Comparison of ENCODE assay signal across 8 cellular contexts in the genomic region with DNA sequence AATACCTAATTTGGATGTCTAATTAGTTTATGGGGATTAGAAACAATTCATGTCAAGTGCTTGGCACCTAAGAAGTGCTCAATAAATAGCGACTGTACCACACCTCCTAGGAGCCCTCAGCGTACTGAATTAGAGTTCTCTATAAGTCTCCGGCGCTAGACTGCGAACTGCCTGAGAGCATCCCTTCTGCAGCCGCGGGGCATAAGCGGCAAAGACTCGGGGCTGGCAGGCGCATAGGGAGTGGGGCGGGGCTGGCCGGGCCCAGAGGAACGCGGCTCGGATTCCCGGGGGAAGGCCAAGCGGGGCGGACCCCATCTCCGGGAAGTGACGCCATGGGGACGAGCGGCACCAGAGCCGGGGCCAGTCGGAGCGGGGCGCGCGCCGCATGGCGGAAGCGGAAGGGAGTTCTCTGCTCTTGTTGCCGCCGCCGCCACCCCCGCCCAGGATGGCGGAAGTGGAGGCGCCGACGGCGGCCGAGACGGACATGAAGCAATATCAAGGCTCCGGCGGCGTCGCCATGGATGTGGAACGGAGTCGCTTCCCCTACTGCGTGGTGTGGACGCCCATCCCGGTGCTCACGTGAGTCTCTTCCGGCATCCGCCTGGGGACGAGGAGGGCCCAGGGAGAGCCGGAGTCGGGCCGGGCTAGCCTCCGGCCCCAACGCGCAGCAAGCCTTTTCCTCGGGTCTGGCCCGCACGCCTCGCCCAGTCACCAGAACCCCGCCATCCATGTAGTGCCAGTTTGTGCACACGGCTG. TPM values are rescaled to one million over a fixed set of nuclear protein-coding genes. Genes with fewer than 3 reads are reported as not detected.
A peak's percentile ranks its signal among the peaks of the same experiment; 100 is the strongest.
DNase-seq lines count a peak whose midpoint lies in the region; ATAC-seq and TF ChIP-seq lines count a peak whose summit lies in the region.

A gene with protein sequence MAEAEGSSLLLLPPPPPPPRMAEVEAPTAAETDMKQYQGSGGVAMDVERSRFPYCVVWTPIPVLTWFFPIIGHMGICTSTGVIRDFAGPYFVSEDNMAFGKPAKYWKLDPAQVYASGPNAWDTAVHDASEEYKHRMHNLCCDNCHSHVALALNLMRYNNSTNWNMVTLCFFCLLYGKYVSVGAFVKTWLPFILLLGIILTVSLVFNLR (plus strand): TSS at position 351 of the 756 bp plus-strand sequence. CDS start 35 bp downstream, at position 386.

- TF ChIP-seq CTCF in spleen (IDR thresholded peaks at IDR 0.05 in 8 of 11, conservative IDR thresholded peaks at IDR 0.05 in 3 of 11), result peak in 8 of 11 experiments; percentile 22 to 68 (median 46)

- H3K36me3 ChIP-seq in spleen, result peaks cover 0 to 35% (median 16%) of the 10 kb centered on the region in 6 donors

- H3K27ac ChIP-seq in spleen, result peak within 1 kb of the TSS; percentile 85 to 95 (median 91)

- peaks cover 0 to 8% (median 0%) of the 10 kb centered on the region in 7 donors for H3K27me3 ChIP-seq in spleen (replicated peaks in 1 of 7)

- peak; percentile 99 for DNase-seq in AG20443 (ENCODE audit: low spot score)
- peak; percentile 94 to 98 for DNase-seq in NCI-H446 (lab: John Stamatoyannopoulos, UW)
- peak; percentile 93 for DNase-seq in activated CD4-positive, CD25-positive, alpha-beta regulatory T cell treated with anti-CD3 and anti-CD28 coated beads, Interleukin-2, amount 50 U/mL, for 16 hours (ENCODE audit: low read depth, low spot score)
- peak; percentile 97 for DNase-seq in central memory CD4-positive, alpha-beta T cell
- DNase-seq in inferior parietal cortex (ENCODE audit: extremely low spot score), result peak; percentile 98
- peak; percentile 100 for DNase-seq in spleen

- 0 to 1% (median 0%) methylated on average over 38 to 67 of the region's 67 CpGs for WGBS in spleen, 5 donors

- H3K4me3 ChIP-seq in spleen, result peak within 1 kb of the TSS; percentile 74 to 98 (median 89)

- peak; percentile 85 for ATAC-seq in GM19043 (IDR thresholded peaks at IDR 0.05; ENCODE audit: low read depth, unreplicated experiment)
- peak; percentile 94 for ATAC-seq in HG03354 (IDR thresholded peaks at IDR 0.05; ENCODE audit: poor library complexity, severe bottlenecking, unreplicated experiment)

- peak in 2 of 3 donors; percentile 32 to 86 for TF ChIP-seq POLR2A in spleen (IDR thresholded peaks at IDR 0.05)

- intact Hi-C loops in spleen (cut with DNase I; ENCODE audit: low total_unique reads), result no loop called here

- peaks cover 20 to 56% (median 48%) of the 10 kb centered on the region in 6 donors for H3K4me1 ChIP-seq in spleen

- no peaks in the 10 kb centered on the region for H3K9me3 ChIP-seq in spleen

RNA-seq across cellular contexts. Expression of the gene that starts here (rescaled TPM):
- total RNA-seq in spleen, result 10 to 100 TPM; 25.4 to 33.2 (median 31.6) TPM
- polyA plus RNA-seq in spleen, result 10 to 100 TPM; 31.4 to 38.9 (median 34.1) TPM

Comparison
In these comparisons a context has a peak if more than half of its experiments do, and no peak if none do; other contexts are left out.
1. Peak in every context shown above with its lines: DNase-seq, ATAC-seq, H3K4me3 ChIP-seq and H3K27ac ChIP-seq.